33 cellular contexts compared by ENCODE assay signal in the genomic region with DNA sequence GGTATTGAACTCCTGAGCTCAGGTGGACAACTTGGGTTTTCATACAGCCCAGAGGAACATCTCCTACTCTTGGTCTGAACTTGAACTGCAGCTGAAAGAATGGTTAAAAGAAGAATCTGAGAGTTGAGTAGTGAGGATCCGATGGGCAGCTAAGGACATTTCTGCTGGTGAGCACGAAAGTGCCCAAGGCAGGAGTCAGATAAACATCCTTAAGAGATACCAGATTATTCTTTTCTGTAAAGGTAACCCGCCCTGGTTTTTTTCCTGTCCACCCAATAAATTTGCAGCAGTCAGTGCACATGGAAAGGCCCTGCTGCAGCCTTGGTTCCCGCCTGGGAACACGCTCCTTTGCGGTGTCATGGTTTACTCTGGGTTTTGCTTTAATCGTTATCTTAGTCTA.
"Had no signal": no experiment of that assay in that cellular context is flagged by ENCODE, and none has a peak within 500 bp of the region (broad histone marks: within the 10 kb centered on the region; RNA-seq: fewer than 3 reads in every experiment).

No MANE protein-coding gene starts in this region.

- H3K4me1 ChIP-seq: adrenal gland, body of pancreas, breast epithelium had no signal

- DNase-seq: activated B cell treated with CpG ODN at 0.5 μM for 24 hours; activated CD4-positive, alpha-beta memory T cell treated with anti-CD3 and anti-CD28 coated beads for 36 hours; activated CD4-positive, alpha-beta T cell treated with anti-CD3 and anti-CD28 coated beads for 4 hours; activated CD4-positive, alpha-beta T cell treated with anti-CD3 and anti-CD28 coated beads, Interleukin-2, amount 10 ng/mL, durations not matched to agents 24 days and 14 days; activated CD4-positive, alpha-beta T cell treated with anti-CD3 and anti-CD28 coated beads, Interleukin-2, amount 50 U/mL, for 1 hour; activated CD4-positive, alpha-beta T cell treated with anti-CD3 and anti-CD28 coated beads, Interleukin-2, amount 50 U/mL, for 4 hours; activated CD4-positive, CD25-positive, alpha-beta regulatory T cell treated with anti-CD3 and anti-CD28 coated beads, Interleukin-2, amount 50 U/mL, for 72 hours; activated CD8-positive, alpha-beta memory T cell treated with anti-CD3 and anti-CD28 coated beads, Interleukin-2, amount 50 U/mL, for 4 hours; activated CD8-positive, alpha-beta T cell treated with anti-CD3 and anti-CD28 coated beads for 36 hours; activated effector memory CD4-positive, alpha-beta T cell treated with anti-CD3 and anti-CD28 coated beads, Interleukin-2, amount 50 U/mL, for 16 hours; activated gamma-delta T cell treated with Interleukin-2 at 50 U/mL for 16 hours; activated naive CD4-positive, alpha-beta T cell; activated naive CD4-positive, alpha-beta T cell treated with anti-CD3 and anti-CD28 coated beads for 36 hours; activated naive CD4-positive, alpha-beta T cell treated with anti-CD3 and anti-CD28 coated beads, Interleukin-2, amount 50 U/mL, for 16 hours; activated naive CD8-positive, alpha-beta T cell treated with anti-CD3 and anti-CD28 coated beads for 36 hours; activated T-cell treated with anti-CD3 and anti-CD28 coated beads for 4 hours; activated T-cell treated with anti-CD3 and anti-CD28 coated beads, Interleukin-2, amount 50 U/mL, for 1 hour; activated T-cell treated with anti-CD3 and anti-CD28 coated beads, Interleukin-2, amount 50 U/mL, for 4 hours; activated T-cell treated with anti-CD3 and anti-CD28 coated beads, Interleukin-2, amount 50 U/mL, for 72 hours; adrenal gland; amniotic stem cell; aorta; body of pancreas; brain microvascular endothelial cell; central memory CD4-positive, alpha-beta T cell; T-helper 1 cell; T-helper 2 cell; T-helper 9 cell had no signal

- H3K27ac ChIP-seq: adrenal gland, body of pancreas, brain microvascular endothelial cell, breast epithelium had no signal

- H3K9me3 ChIP-seq: adrenal gland, body of pancreas, breast epithelium had no signal

- FAIRE-seq: astrocyte, TTC549 had no signal

- H3K27me3 ChIP-seq: adrenal gland, body of pancreas, brain microvascular endothelial cell had no signal

- ATAC-seq: activated CD8-positive, alpha-beta T cell treated with anti-CD3 and anti-CD28 coated beads for 36 hours; activated naive CD4-positive, alpha-beta T cell treated with anti-CD3 and anti-CD28 coated beads, Interleukin-2, amount 50 U/mL, for 72 hours; activated T-cell treated with anti-CD3 and anti-CD28 coated beads, Interleukin-2, amount 50 U/mL, for 4 hours; activated T-cell treated with anti-CD3 and anti-CD28 coated beads, Interleukin-2, amount 50 U/mL, for 72 hours; activated T-helper 17 cell treated with anti-CD3 and anti-CD28 coated beads, Interleukin-2, amount 50 U/mL, for 72 hours; body of pancreas had no signal

- H3K4me3 ChIP-seq: adrenal gland, body of pancreas, breast epithelium had no signal

- H3K36me3 ChIP-seq: adrenal gland, brain microvascular endothelial cell, breast epithelium had no signal
